8 cellular contexts compared by ENCODE assay signal in the genomic region with DNA sequence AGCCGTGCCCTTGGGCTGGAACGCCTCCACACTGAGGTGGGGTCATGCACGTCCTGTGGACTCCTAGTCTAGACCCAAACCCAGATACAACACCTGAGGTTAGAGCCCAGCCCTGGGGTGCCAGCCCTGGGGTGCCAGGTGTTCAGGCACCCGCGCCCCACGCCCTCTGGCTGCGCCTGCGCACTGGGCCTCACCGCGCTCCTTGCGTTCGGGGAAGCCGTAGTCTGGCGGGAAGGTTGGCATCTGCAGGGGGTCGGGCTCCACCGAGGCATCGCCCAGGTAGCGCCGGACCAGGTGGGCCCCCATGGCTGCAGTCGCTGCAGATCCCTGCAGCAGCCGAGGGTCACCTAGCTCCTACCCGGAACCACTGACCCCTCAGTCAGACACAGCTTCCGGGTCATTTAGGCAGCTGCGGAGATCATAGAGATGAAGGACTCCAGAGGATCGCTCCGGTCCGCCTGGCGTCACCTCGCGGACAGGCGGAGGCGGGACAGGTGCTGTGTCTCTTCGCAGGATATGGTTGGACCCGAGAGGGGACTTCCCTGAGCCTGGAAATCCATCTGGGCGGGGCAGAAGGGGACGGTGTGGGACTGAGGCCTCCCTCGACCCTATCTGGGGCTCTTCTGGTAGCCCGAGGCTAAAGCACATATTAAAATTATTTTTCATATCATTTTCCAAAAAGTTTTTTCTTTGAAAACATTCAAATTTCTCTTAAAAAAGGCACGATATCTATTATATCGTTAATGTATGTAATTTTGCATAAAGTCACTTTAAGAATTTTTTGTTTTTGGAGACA. TPM values are rescaled to one million over a fixed set of nuclear protein-coding genes. Genes with fewer than 3 reads are reported as not detected.
DNase-seq lines count a peak whose midpoint lies in the region; ATAC-seq and TF ChIP-seq lines count a peak whose summit lies in the region.

Gene NDUFB7, minus strand, starts transcription at position 372 of the 796 bp plus-strand sequence. Its CDS starts 66 bp downstream, at position 306.

- DNase-seq in DMS114 treated with DMSO at 0.1 percent for 48 hours (lab: John Stamatoyannopoulos, UW; ENCODE audit: unreplicated experiment) (peak; percentile 78), HuH-7.5 (ENCODE audit: low spot score) (peak; percentile 92), activated T-cell treated with anti-CD3 and anti-CD28 coated beads for 1 hour (ENCODE audit: low read depth) (peak; percentile 78), epidermal melanocyte (ENCODE audit: insufficient read length, low spot score) (peak; percentile 88)
- peak; percentile 59 to 75 for DNase-seq in stimulated activated CD8-positive, alpha-beta memory T cell treated with anti-CD3 and anti-CD28 coated beads, Interleukin-4, amount 100 ng/mL, for 1 hour (ENCODE audit: low read depth in 2 of 2, low spot score in 1 of 2)

- H2AFZ ChIP-seq in OCI-LY3 (ENCODE audit: low read depth, low read length), result peak within 1 kb of the TSS; percentile 52

- H3K9me3 ChIP-seq in OCI-LY3 (ENCODE audit: insufficient read depth, low read length) (no peaks in the 10 kb centered on the region), mononuclear cell (ENCODE audit: low read depth, low read length) (no peaks in the 10 kb centered on the region)

- no peaks in the 10 kb centered on the region for H3K27me3 ChIP-seq in OCI-LY3 (ENCODE audit: low read depth, low read length)
- no peaks in the 10 kb centered on the region for H3K27me3 ChIP-seq in mononuclear cell (ENCODE audit: insufficient read depth, low read length)

- peak; percentile 60 for ATAC-seq in GM21526 (IDR thresholded peaks at IDR 0.05; ENCODE audit: low FRiP score, unreplicated experiment)

- peaks cover 28% of the 10 kb centered on the region for H3K4me1 ChIP-seq in OCI-LY3 (ENCODE audit: low read length)
- peaks cover 37% of the 10 kb centered on the region for H3K4me1 ChIP-seq in mononuclear cell (ENCODE audit: insufficient read depth, low read length)

- peak; percentile 85 for TF ChIP-seq CTCF in OCI-LY3 (IDR thresholded peaks at IDR 0.05; ENCODE audit: low read depth, low read length)

- H3K79me2 ChIP-seq in OCI-LY3 (ENCODE audit: low read length), result peaks cover 27% of the 10 kb centered on the region

- peak within 1 kb of the TSS; percentile 68 for H3K4me2 ChIP-seq in OCI-LY3 (ENCODE audit: low read length)

- peak within 1 kb of the TSS; percentile 75 for H3K9ac ChIP-seq in OCI-LY3 (ENCODE audit: low read length)

- H4K20me1 ChIP-seq in OCI-LY3 (ENCODE audit: insufficient read depth, low read length), result peaks cover 16% of the 10 kb centered on the region; the same call in 1 of the 2 replicates

- peak within 1 kb of the TSS; percentile 41 for H3K27ac ChIP-seq in OCI-LY3 (ENCODE audit: low read length)

- peaks cover 10% of the 10 kb centered on the region for H3K36me3 ChIP-seq in OCI-LY3 (replicated peaks; ENCODE audit: low read depth, low read length)

- H3K4me3 ChIP-seq in OCI-LY3 (ENCODE audit: low read length) (peak within 1 kb of the TSS; percentile 82), mononuclear cell (ENCODE audit: low read length) (peak within 1 kb of the TSS; percentile 88)

RNA-seq across cellular contexts. Expression of gene NDUFB7, which starts in this region (rescaled TPM):
- 50.9 TPM for total RNA-seq in mononuclear cell

Comparison
In these comparisons a context has a peak if more than half of its experiments do, and no peak if none do; other contexts are left out.
1. Peak in every context shown above with its lines: DNase-seq, ATAC-seq, H3K4me3 ChIP-seq and H3K27ac ChIP-seq.